In genomic region chr5:134397196-134397595, GRCh38 we compare ENCODE assay signal across 32 cellular contexts. TPM values are rescaled to one million over a fixed set of nuclear protein-coding genes. Genes with fewer than 3 reads are reported as not detected.
A peak's percentile ranks its signal among the peaks of the same experiment; 100 is the strongest.
DNase-seq lines count a peak whose midpoint lies in the region; ATAC-seq, FAIRE-seq and TF ChIP-seq lines count a peak whose summit lies in the region.
"Had no signal": no experiment of that assay in that cellular context is flagged by ENCODE, and none has a peak within 500 bp of the region (broad histone marks: within the 10 kb centered on the region; RNA-seq: fewer than 3 reads in every experiment).

No MANE protein-coding gene starts in this region.

- H3K9me3 ChIP-seq in naive thymus-derived CD4-positive, alpha-beta T cell (ENCODE audit: control insufficient read depth in 2 of 3, low read length in 3 of 3): no peaks in the 10 kb centered on the region
- H3K9me3 ChIP-seq: esophagus muscularis mucosa, lower lobe of right lung, MG63 had no signal

- H3K4me1 Mint-ChIP-seq in activated T-cell treated with anti-CD3 and anti-CD28 coated beads, Interleukin-2, amount 50 U/mL, for 24 hours (ENCODE audit: low read depth): peaks cover 4% of the 10 kb centered on the region
- peaks cover 2% of the 10 kb centered on the region for H3K4me1 Mint-ChIP-seq in activated T-cell treated with anti-CD3 and anti-CD28 coated beads, Interleukin-2, amount 50 U/mL, for 72 hours (ENCODE audit: low read depth)
- H3K4me1 Mint-ChIP-seq in naive thymus-derived CD4-positive, alpha-beta T cell: peaks cover 0 to 9% (median 0%) of the 10 kb centered on the region in 7 donors

- no peak overlapping the region for H3K27ac ChIP-seq in naive thymus-derived CD4-positive, alpha-beta T cell (ENCODE audit: low read depth, low read length)
- H3K27ac ChIP-seq: esophagus muscularis mucosa, lower lobe of right lung, PC-9, VCaP had no signal

- DNase-seq in activated T-cell treated with anti-CD3 and anti-CD28 coated beads, Interleukin-2, amount 50 U/mL, for 24 hours: no peak
- DNase-seq in activated T-cell treated with anti-CD3 and anti-CD28 coated beads, Interleukin-2, amount 50 U/mL, for 72 hours: no peak
- no peak for DNase-seq in bronchial epithelial cell (ENCODE audit: low read depth)
- DNase-seq in naive thymus-derived CD4-positive, alpha-beta T cell: no peak
- DNase-seq in HuH-7.5 (ENCODE audit: low spot score): no peak
- no peak for DNase-seq in mesenteric fat pad (ENCODE audit: low spot score)
- DNase-seq: activated CD4-positive, alpha-beta T cell treated with anti-CD3 and anti-CD28 coated beads for 48 hours; activated CD8-positive, alpha-beta memory T cell treated with anti-CD3 and anti-CD28 coated beads for 24 hours; activated effector memory CD4-positive, alpha-beta T cell treated with anti-CD3 and anti-CD28 coated beads, Interleukin-2, amount 50 U/mL, for 16 hours; central memory CD4-positive, alpha-beta T cell; cortex of kidney; DMS79 treated with DMSO at 0.1 percent for 48 hours; effector memory CD4-positive, alpha-beta T cell; foreskin fibroblast; GOT3; KG1; lower lobe of right lung; MG63; naive thymus-derived CD8-positive, alpha-beta T cell; NCI-H1105 treated with DMSO at 0.1 percent for 48 hours; NCI-H1930; NCI-H2227 treated with DMSO at 0.1 percent for 48 hours; NCI-H526; PC-9; SHP77 treated with DMSO at 0.1 percent for 48 hours; stimulated activated CD4-positive, alpha-beta T cell treated with anti-CD3 and anti-CD28 coated beads, Interleukin-15, amount 100 ng/mL, for 24 hours; stimulated activated CD4-positive, alpha-beta T cell treated with anti-CD3 and anti-CD28 coated beads, Interleukin-4, amount 100 ng/mL, for 4 hours had no signal

- no peaks in the 10 kb centered on the region for H3K27me3 Mint-ChIP-seq in activated T-cell treated with anti-CD3 and anti-CD28 coated beads, Interleukin-2, amount 50 U/mL, for 24 hours
- no peaks in the 10 kb centered on the region for H3K27me3 Mint-ChIP-seq in activated T-cell treated with anti-CD3 and anti-CD28 coated beads, Interleukin-2, amount 50 U/mL, for 72 hours (ENCODE audit: low read depth)
- no peaks in the 10 kb centered on the region for H3K27me3 Mint-ChIP-seq in naive thymus-derived CD4-positive, alpha-beta T cell
- H3K27me3 Mint-ChIP-seq: naive thymus-derived CD8-positive, alpha-beta T cell had no signal

- TF ChIP-seq CTCF in bronchial epithelial cell (IDR thresholded peaks at IDR 0.05; ENCODE audit: insufficient read depth, low read length, severe bottlenecking): no peak

- H3K4me1 ChIP-seq in naive thymus-derived CD4-positive, alpha-beta T cell (ENCODE audit: control insufficient read depth in 2 of 2, insufficient read depth in 2 of 2, low read length in 2 of 2): no peaks in the 10 kb centered on the region
- H3K4me1 ChIP-seq: esophagus muscularis mucosa, lower lobe of right lung had no signal

- H3K4me3 Mint-ChIP-seq in activated T-cell treated with anti-CD3 and anti-CD28 coated beads, Interleukin-2, amount 50 U/mL, for 24 hours: no peak overlapping the region
- H3K4me3 Mint-ChIP-seq in activated T-cell treated with anti-CD3 and anti-CD28 coated beads, Interleukin-2, amount 50 U/mL, for 72 hours: no peak overlapping the region
- H3K4me3 Mint-ChIP-seq in naive thymus-derived CD4-positive, alpha-beta T cell: no peak overlapping the region
- H3K4me3 Mint-ChIP-seq: naive thymus-derived CD8-positive, alpha-beta T cell had no signal

- peak; percentile 11 for TF ChIP-seq POLR2A in GM18951 (IDR thresholded peaks at IDR 0.05; ENCODE audit: extremely low read depth, insufficient read depth, insufficient read length)

- CTCF ChIA-PET in naive thymus-derived CD4-positive, alpha-beta T cell (lab: Charles Lee): interaction anchor here (0.8 kb wide), 1 partner anchor 132 kb away, joined by 3 read pairs; no protein-coding TSS in a partner anchor

- no peaks in the 10 kb centered on the region for H3K27me3 ChIP-seq in bronchial epithelial cell (ENCODE audit: control insufficient read depth, insufficient read depth, low read length)
- no peaks in the 10 kb centered on the region for H3K27me3 ChIP-seq in naive thymus-derived CD4-positive, alpha-beta T cell (ENCODE audit: control insufficient read depth in 2 of 2, insufficient read depth in 2 of 2, low read length in 2 of 2)
- H3K27me3 ChIP-seq: esophagus muscularis mucosa, MG63 had no signal

- H3K9me3 Mint-ChIP-seq in activated T-cell treated with anti-CD3 and anti-CD28 coated beads, Interleukin-2, amount 50 U/mL, for 24 hours: no peaks in the 10 kb centered on the region
- no peaks in the 10 kb centered on the region for H3K9me3 Mint-ChIP-seq in activated T-cell treated with anti-CD3 and anti-CD28 coated beads, Interleukin-2, amount 50 U/mL, for 72 hours
- no peaks in the 10 kb centered on the region for H3K9me3 Mint-ChIP-seq in naive thymus-derived CD4-positive, alpha-beta T cell
- H3K9me3 Mint-ChIP-seq: naive thymus-derived CD8-positive, alpha-beta T cell had no signal

- H3K27ac Mint-ChIP-seq in activated T-cell treated with anti-CD3 and anti-CD28 coated beads, Interleukin-2, amount 50 U/mL, for 24 hours: peak overlapping the region; percentile 33
- H3K27ac Mint-ChIP-seq in activated T-cell treated with anti-CD3 and anti-CD28 coated beads, Interleukin-2, amount 50 U/mL, for 72 hours: no peak overlapping the region
- H3K27ac Mint-ChIP-seq in naive thymus-derived CD4-positive, alpha-beta T cell: peak overlapping the region in 4 of 9 donors; percentile 13 to 61 (median 43)

- no peak for ATAC-seq in activated T-cell treated with anti-CD3 and anti-CD28 coated beads, Interleukin-2, amount 50 U/mL, for 72 hours (replicated peaks in 1 of 2)
- peak; percentile 39 for ATAC-seq in naive thymus-derived CD4-positive, alpha-beta T cell
- ATAC-seq in GM19395 (IDR thresholded peaks at IDR 0.05; ENCODE audit: unreplicated experiment): no peak
- ATAC-seq: lower lobe of right lung had no signal

- peaks cover 77% of the 10 kb centered on the region for H3K36me3 Mint-ChIP-seq in activated T-cell treated with anti-CD3 and anti-CD28 coated beads, Interleukin-2, amount 50 U/mL, for 24 hours (ENCODE audit: low read depth)
- peaks cover 3 to 18% of the 10 kb centered on the region in 2 donors for H3K36me3 Mint-ChIP-seq in activated T-cell treated with anti-CD3 and anti-CD28 coated beads, Interleukin-2, amount 50 U/mL, for 72 hours (ENCODE audit: insufficient read depth in 2 of 2)
- peaks cover 4 to 39% (median 23%) of the 10 kb centered on the region in 5 donors for H3K36me3 Mint-ChIP-seq in naive thymus-derived CD4-positive, alpha-beta T cell

- in situ Hi-C loops in GM18951 (cut with MboI; ENCODE audit: low sequenced_read_pairs, unreplicated experiment): no loop called here

- intact Hi-C loops in naive thymus-derived CD4-positive, alpha-beta T cell (cut with micrococcal nuclease): no loop called here

- peaks cover 1% of the 10 kb centered on the region for H3K36me3 ChIP-seq in bronchial epithelial cell (ENCODE audit: control insufficient read depth, insufficient read depth, low read length)
- peaks cover 0 to 65% (median 10%) of the 10 kb centered on the region in 3 experiments for H3K36me3 ChIP-seq in naive thymus-derived CD4-positive, alpha-beta T cell (ENCODE audit: control insufficient read depth in 2 of 3, insufficient read depth in 3 of 3, low read length in 3 of 3)

- POLR2A ChIA-PET in naive thymus-derived CD4-positive, alpha-beta T cell (lab: Charles Lee): interaction anchor here (0.5 to 1.5 kb wide), 6 partner anchors 14 to 126 kb away, joined by 4 to 5 read pairs (median 4); partner anchors contain the start of genes CDKN2AIPNL and UBE2B

- peak; percentile 36 for FAIRE-seq in bronchial epithelial cell (lab: Jason Lieb, UNC)
- FAIRE-seq: keratinocyte had no signal

- no peak overlapping the region for H3K4me3 ChIP-seq in bronchial epithelial cell (ENCODE audit: low read depth, low read length)
- no peak overlapping the region for H3K4me3 ChIP-seq in naive thymus-derived CD4-positive, alpha-beta T cell (ENCODE audit: low read length)
- H3K4me3 ChIP-seq: esophagus muscularis mucosa, lower lobe of right lung, MG63, PC-9 had no signal

RNA-seq across cellular contexts. Expression of gene CDKN2AIPNL, which starts 14.5 kb away (rescaled TPM):
- 10 to 100 TPM; 24.6 to 25.8 TPM for total RNA-seq in activated T-cell treated with anti-CD3 and anti-CD28 coated beads, Interleukin-2, amount 50 U/mL, for 72 hours
- total RNA-seq in bronchial epithelial cell (37.1 and 45.1 TPM in 2 replicates), mesenteric fat pad (19.5 TPM)
- 10 to 100 TPM; 11.5 to 20.8 (median 16.8) TPM for total RNA-seq in naive thymus-derived CD4-positive, alpha-beta T cell
- 10 to 100 TPM; 25.8 to 29.1 TPM for polyA plus RNA-seq in naive thymus-derived CD4-positive, alpha-beta T cell

RNA-seq across cellular contexts. Expression of gene UBE2B, which starts 25.8 kb away (rescaled TPM):
- 100 to 1,000 TPM; 129 to 162 TPM for total RNA-seq in activated T-cell treated with anti-CD3 and anti-CD28 coated beads, Interleukin-2, amount 50 U/mL, for 72 hours
- total RNA-seq in bronchial epithelial cell (24.7 and 26.5 TPM in 2 replicates), mesenteric fat pad (91.0 TPM)
- total RNA-seq in naive thymus-derived CD4-positive, alpha-beta T cell: 100 to 1,000 TPM in 4 of 5 experiments, 10 to 100 TPM in 1; 91.4 to 141 (median 124) TPM
- 100 to 1,000 TPM in 1 of 2 donors, 10 to 100 TPM in 1; 89.2 to 116 TPM for polyA plus RNA-seq in naive thymus-derived CD4-positive, alpha-beta T cell

RNA-seq across cellular contexts. Expression of gene CDKL3, which starts 30.2 kb away (rescaled TPM):
- 1 to 10 TPM; 3.9 to 5.8 TPM for total RNA-seq in activated T-cell treated with anti-CD3 and anti-CD28 coated beads, Interleukin-2, amount 50 U/mL, for 72 hours
- 0.90 and 1.3 TPM in 2 replicates for total RNA-seq in bronchial epithelial cell
- 1 to 10 TPM in 3 of 5 experiments, under 1 TPM in 2; 0.27 to 1.9 (median 1.2) TPM for total RNA-seq in naive thymus-derived CD4-positive, alpha-beta T cell
- polyA plus RNA-seq in naive thymus-derived CD4-positive, alpha-beta T cell: 1 to 10 TPM in 1 of 2 donors, under 1 TPM in 1; 0.26 to 1.5 TPM
- total RNA-seq in mesenteric fat pad: 2.6 TPM
